In the genomic region with DNA sequence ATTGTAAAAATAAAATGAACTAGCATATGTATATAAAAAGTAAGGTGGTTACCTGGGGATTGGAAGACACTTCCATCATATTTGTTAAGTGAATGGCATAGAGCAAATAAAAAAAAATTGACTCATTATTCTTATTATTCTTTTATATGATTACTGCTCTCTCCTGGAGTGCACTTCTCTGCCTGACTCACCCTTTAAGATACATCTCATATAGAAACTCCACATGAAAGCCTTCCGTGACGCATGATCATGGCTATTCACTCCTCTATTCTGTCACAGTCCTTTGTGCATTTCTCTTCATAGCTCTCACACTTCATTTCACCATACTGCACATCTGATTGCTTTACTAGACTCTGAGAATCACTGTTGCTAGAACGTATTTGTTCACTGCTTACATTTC, we compare ENCODE assay signal across 18 cellular contexts.
"Had no signal": no experiment of that assay in that cellular context is flagged by ENCODE, and none has a peak within 500 bp of the region (broad histone marks: within the 10 kb centered on the region; RNA-seq: fewer than 3 reads in every experiment).

No MANE protein-coding gene starts in this region.

- H3K36me3 ChIP-seq: esophagus muscularis mucosa, gastroesophageal sphincter, heart left ventricle, left lung, lower lobe of right lung had no signal

- DNase-seq: dermis blood vessel endothelial cell; dorsolateral prefrontal cortex; effector CD4-positive, alpha-beta T cell; effector memory CD4-positive, alpha-beta T cell; foreskin keratinocyte; heart left ventricle; hypothalamus; left cardiac atrium; left lung; left ventricle myocardium superior; lower lobe of right lung; mesenchymal stem cell; mucosa of descending colon; naive B cell had no signal

- H3K79me2 ChIP-seq: hepatocyte had no signal

- H3K27ac ChIP-seq: coronary artery, dorsolateral prefrontal cortex, esophagus muscularis mucosa, foreskin keratinocyte, gastroesophageal sphincter, heart left ventricle, hepatocyte, left lung, lower lobe of right lung had no signal

- H2AFZ ChIP-seq: hepatocyte had no signal

- H3K4me2 ChIP-seq: hepatocyte had no signal

- H3K4me3 ChIP-seq: coronary artery, dorsolateral prefrontal cortex, esophagus muscularis mucosa, gastroesophageal sphincter, heart left ventricle, hepatocyte, left lung, lower lobe of right lung, mucosa of descending colon had no signal

- H3K27me3 ChIP-seq: dorsolateral prefrontal cortex, esophagus muscularis mucosa, foreskin keratinocyte, gastroesophageal sphincter, heart left ventricle, hepatocyte, left lung had no signal

- H3K9me3 ChIP-seq: esophagus muscularis mucosa, gastroesophageal sphincter, heart left ventricle, left lung, lower lobe of right lung had no signal
